11 cellular contexts compared by ENCODE assay signal in genomic region chr5:140219068-140219971, GRCh38. TPM values are rescaled to one million over a fixed set of nuclear protein-coding genes. Genes with fewer than 3 reads are reported as not detected.
DNase-seq lines count a peak whose midpoint lies in the region; ATAC-seq and TF ChIP-seq lines count a peak whose summit lies in the region.
"Had no signal": no experiment of that assay in that cellular context is flagged by ENCODE, and none has a peak within 500 bp of the region (broad histone marks: within the 10 kb centered on the region; RNA-seq: fewer than 3 reads in every experiment).

No MANE protein-coding gene starts in this region.

- H3K9me3 ChIP-seq in duodenal mucosa (ENCODE audit: control insufficient read depth in 1 of 2, low read length in 2 of 2): no peaks in the 10 kb centered on the region
- H3K9me3 ChIP-seq: prostate gland had no signal

- no peaks in the 10 kb centered on the region for H3K27me3 ChIP-seq in duodenal mucosa (ENCODE audit: control insufficient read depth in 1 of 2, insufficient read depth in 2 of 2, low read length in 2 of 2)

- peak overlapping the region; percentile 46 to 54 for H3K9ac ChIP-seq in duodenal mucosa (ENCODE audit: low read depth in 1 of 2, low read length in 2 of 2)

- H3K4me1 ChIP-seq in duodenal mucosa (ENCODE audit: control insufficient read depth in 1 of 2, insufficient read depth in 2 of 2, low read length in 2 of 2): peaks cover 88 to 90% of the 10 kb centered on the region in 2 donors
- H3K4me1 ChIP-seq: prostate gland had no signal

- ATAC-seq in GM18873 (IDR thresholded peaks at IDR 0.05; ENCODE audit: low FRiP score, unreplicated experiment): peak; percentile 15
- peak; percentile 15 for ATAC-seq in HG03432 (IDR thresholded peaks at IDR 0.05; ENCODE audit: unreplicated experiment)
- peak; percentile 50 for ATAC-seq in omental fat pad (ENCODE audit: low FRiP score)
- no peak for ATAC-seq in HG02884 (IDR thresholded peaks at IDR 0.05; ENCODE audit: unreplicated experiment)

- no peak for DNase-seq in omental fat pad (ENCODE audit: low spot score)
- DNase-seq in NCI-H2081 treated with DMSO at 0.1 percent for 48 hours (lab: John Stamatoyannopoulos, UW): no peak
- no peak for DNase-seq in GM03348 (ENCODE audit: low spot score)
- DNase-seq in NOMO-1 treated with DMSO at 0.1 percent for 48 hours (lab: John Stamatoyannopoulos, UW; ENCODE audit: unreplicated experiment): no peak
- DNase-seq: H9 had no signal

- no peak for TF ChIP-seq CTCF in omental fat pad (IDR thresholded peaks at IDR 0.05)

- no peaks in the 10 kb centered on the region for H3K36me3 ChIP-seq in duodenal mucosa (ENCODE audit: control insufficient read depth in 1 of 2, insufficient read depth in 2 of 2, low read length in 2 of 2)
- H3K36me3 ChIP-seq: prostate gland had no signal

- peak overlapping the region; percentile 68 for H3K27ac ChIP-seq in duodenal mucosa (ENCODE audit: low read depth, low read length)
- H3K27ac ChIP-seq: prostate gland, SK-N-MC had no signal

- H3K4me3 ChIP-seq in duodenal mucosa (ENCODE audit: low read depth in 1 of 2, low read length in 2 of 2): peak overlapping the region; percentile 4 to 25
- H3K4me3 ChIP-seq: prostate gland, SK-N-MC had no signal

RNA-seq across cellular contexts. Expression of gene CYSTM1, which starts 44.3 kb away (rescaled TPM):
- 100 to 1,000 TPM; 105 to 164 (median 140) TPM for total RNA-seq in omental fat pad
